ENCODE assay signal across 8 cellular contexts in the genomic region with DNA sequence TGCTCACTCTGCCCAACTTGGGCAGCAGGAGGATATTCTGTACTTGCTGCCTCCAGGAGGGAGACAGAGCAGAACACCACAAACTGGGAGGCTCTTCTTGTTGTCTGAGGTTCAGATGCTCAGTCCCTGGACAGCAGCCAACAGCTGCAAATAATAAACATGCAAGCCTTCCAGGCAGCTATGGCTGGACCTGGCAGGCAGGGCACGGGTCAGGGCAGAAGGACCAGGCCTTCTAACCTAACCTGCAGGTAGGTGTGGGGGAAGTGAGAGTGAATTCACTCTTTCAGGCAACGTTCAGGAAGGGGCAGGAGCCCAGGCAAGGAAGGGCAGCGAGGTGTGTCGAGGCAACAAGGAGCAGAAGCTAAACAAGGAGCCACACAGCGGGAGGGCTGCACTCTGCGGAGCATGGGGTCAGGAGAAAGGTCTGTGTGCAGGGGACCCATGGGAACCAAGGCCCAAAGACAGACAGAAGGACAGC. TPM values are rescaled to one million over a fixed set of nuclear protein-coding genes. Genes with fewer than 3 reads are reported as not detected.
A peak's percentile ranks its signal among the peaks of the same experiment; 100 is the strongest.
DNase-seq lines count a peak whose midpoint lies in the region; ATAC-seq and TF ChIP-seq lines count a peak whose summit lies in the region.

No MANE protein-coding gene starts in this region.

- POLR2A ChIA-PET in A673 (lab: Charles Lee; ENCODE audit: low non-redundant PET) = interaction anchor here (0.6 kb wide), 1 partner anchor 20 kb away, joined by 3 read pairs; no protein-coding TSS in a partner anchor

- in situ Hi-C loops in GM23248 (cut with MboI) = no loop called here

- DNase-seq in A673 (ENCODE audit: low spot score) (peak; percentile 44), GM23248 (peak; percentile 61), SHP77 treated with DMSO at 0.1 percent for 48 hours (lab: John Stamatoyannopoulos, UW) (peak; percentile 30), hepatocyte (ENCODE audit: low spot score) (peak; percentile 69), iPS-NIHi7 (ENCODE audit: extremely low spot score) (no peak)

- H3K27ac ChIP-seq in A673 (ENCODE audit: low read depth, low read length, poor library complexity, severe bottlenecking) (no peak overlapping the region), GM23248 (no peak overlapping the region), hepatocyte (peak overlapping the region; percentile 92)

- no peak overlapping the region for H3K9ac ChIP-seq in GM23248

- ATAC-seq in HG03432 (IDR thresholded peaks at IDR 0.05; ENCODE audit: unreplicated experiment) = no peak
- ATAC-seq in HG03521 (IDR thresholded peaks at IDR 0.05; ENCODE audit: unreplicated experiment) = no peak
- no peak for ATAC-seq in GM19324 (IDR thresholded peaks at IDR 0.05; ENCODE audit: low FRiP score, unreplicated experiment)

- H3K79me2 ChIP-seq in GM23248 (ENCODE audit: insufficient read depth) = no peaks in the 10 kb centered on the region
- peaks cover 80% of the 10 kb centered on the region for H3K79me2 ChIP-seq in hepatocyte

- H3K27me3 ChIP-seq in A673 (replicated peaks; ENCODE audit: insufficient read depth, low read depth, low read length, poor library complexity) (no peaks in the 10 kb centered on the region), GM23248 (replicated peaks; ENCODE audit: insufficient read depth) (no peaks in the 10 kb centered on the region), hepatocyte (no peaks in the 10 kb centered on the region)

- WGBS in GM23248 (ENCODE audit: low coverage in 1 of 2, low lambda C conversion rate in 2 of 2, missing lambda C conversion rate in 2 of 2), 2 experiments = 62 to 70% methylated on average over 6 of the region's 6 CpGs
- 72% methylated on average over 6 of the region's 6 CpGs for WGBS in hepatocyte (ENCODE audit: low lambda C conversion rate, missing lambda C conversion rate)

- H2AFZ ChIP-seq in GM23248 (no peak overlapping the region), hepatocyte (no peak overlapping the region)

- H3F3A ChIP-seq in GM23248 (ENCODE audit: insufficient read depth) = no peaks in the 10 kb centered on the region

- no peak for TF ChIP-seq CTCF in A673 (conservative IDR thresholded peaks at IDR 0.05; ENCODE audit: low read depth, low read length)
- TF ChIP-seq CTCF in hepatocyte (IDR thresholded peaks at IDR 0.05; ENCODE audit: poor library complexity) = no peak

- H3K4me3 ChIP-seq in A673 (ENCODE audit: low read depth, low read length, poor library complexity, severe bottlenecking) (no peak overlapping the region), GM23248 (no peak overlapping the region), hepatocyte (no peak overlapping the region)

- intact Hi-C loops in A673 (cut with micrococcal nuclease; ENCODE audit: unreplicated experiment) = no loop called here

- CTCF ChIA-PET in A673 (lab: Charles Lee) = no interaction called here

- H3K9me2 ChIP-seq in GM23248 (ENCODE audit: insufficient read depth) (no peaks in the 10 kb centered on the region), hepatocyte (replicated peaks; ENCODE audit: insufficient read depth) (no peaks in the 10 kb centered on the region)

- H3K4me1 ChIP-seq in A673 (ENCODE audit: insufficient read depth, low read length, poor library complexity, severe bottlenecking) (no peaks in the 10 kb centered on the region), GM23248 (ENCODE audit: insufficient read depth) (0 out of 2 replicates have a peak, but pooled peaks cover 6% of the 10 kb centered on the region), hepatocyte (ENCODE audit: insufficient read depth) (peaks cover 50% of the 10 kb centered on the region)

- H3K9me3 ChIP-seq in A673 (ENCODE audit: low read depth, low read length, poor library complexity, severe bottlenecking) (no peaks in the 10 kb centered on the region), GM23248 (ENCODE audit: low read depth) (no peaks in the 10 kb centered on the region), hepatocyte (ENCODE audit: low read depth) (no peaks in the 10 kb centered on the region)

- H3K36me3 ChIP-seq in A673 (ENCODE audit: insufficient read depth, low read length, poor library complexity, severe bottlenecking) = no peaks in the 10 kb centered on the region
- no peaks in the 10 kb centered on the region for H3K36me3 ChIP-seq in GM23248 (ENCODE audit: low read depth)
- no peaks in the 10 kb centered on the region for H3K36me3 ChIP-seq in hepatocyte (replicated peaks; ENCODE audit: insufficient read depth, low read depth)

- H3K4me2 ChIP-seq in GM23248 (ENCODE audit: unreplicated experiment) (no peak overlapping the region), hepatocyte (peak overlapping the region; percentile 39)

- H4K20me1 ChIP-seq in GM23248 (ENCODE audit: insufficient read depth) = no peaks in the 10 kb centered on the region
- peaks cover 20% of the 10 kb centered on the region for H4K20me1 ChIP-seq in hepatocyte (ENCODE audit: insufficient read depth, poor library complexity, severe bottlenecking)

- BruUV-seq in A673 (replicated peaks; lab: Mats Ljungman, UMichigan) = no TSS peak

RNA-seq across cellular contexts. Expression of gene NINL, which starts 31.5 kb away (rescaled TPM):
- total RNA-seq in A673 (2021) (31.5 and 36.8 TPM in 2 replicates), hepatocyte (23.2 and 27.1 TPM in 2 replicates)
- 3.4 and 10.2 TPM in 2 replicates for total RNA-seq in GM23248 (2014; rRNA removed; shearing (Covaris generic))
- polyA plus RNA-seq in GM23248 (2016; fragmentation: Nextera tagmentation; extraction: Ambion mirVana) (1.9 and 2.6 TPM in 2 replicates), hepatocyte (24.5 and 31.7 TPM in 2 replicates)
